In the genomic region with DNA sequence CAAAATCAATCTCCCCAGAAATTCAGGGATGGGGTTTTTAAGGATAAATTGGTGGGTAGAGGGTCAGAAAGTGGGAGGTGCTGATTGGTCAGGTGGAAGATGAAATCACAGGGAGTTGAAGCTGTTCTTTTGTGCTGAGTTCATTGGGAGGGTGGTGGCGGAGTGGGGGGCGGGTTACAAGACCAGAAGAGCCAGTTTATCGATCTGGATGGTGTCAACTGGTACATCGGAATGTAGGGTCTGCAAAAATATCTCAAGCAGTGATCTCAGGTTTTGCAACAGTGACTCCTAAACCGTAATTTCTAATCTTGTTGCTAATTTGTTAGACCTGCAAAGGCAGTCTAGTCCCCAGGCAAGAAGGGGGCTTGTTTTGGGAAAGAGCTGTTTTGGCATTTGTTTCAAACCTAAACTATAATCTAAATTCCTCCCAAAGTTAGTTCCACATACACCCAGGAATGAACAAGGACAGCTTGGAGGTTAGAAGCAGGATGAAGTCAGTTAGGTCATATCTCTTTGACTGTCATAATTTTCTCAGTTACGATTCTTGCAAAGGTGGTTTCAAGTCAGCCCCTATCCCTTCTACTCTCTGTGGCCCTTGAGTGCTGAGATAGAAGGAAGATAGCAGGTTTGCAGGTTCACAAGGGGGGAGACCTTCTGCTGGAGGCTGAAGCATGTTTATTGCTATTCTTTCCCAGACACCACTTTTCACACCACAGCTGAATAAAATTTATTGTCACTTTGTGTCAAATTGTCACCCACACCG, we compare ENCODE assay signal across 24 cellular contexts. TPM values are rescaled to one million over a fixed set of nuclear protein-coding genes. Genes with fewer than 3 reads are reported as not detected.
DNase-seq lines count a peak whose midpoint lies in the region; ATAC-seq, FAIRE-seq and TF ChIP-seq lines count a peak whose summit lies in the region.
"Had no signal": no experiment of that assay in that cellular context is flagged by ENCODE, and none has a peak within 500 bp of the region (broad histone marks: within the 10 kb centered on the region; RNA-seq: fewer than 3 reads in every experiment).

No MANE protein-coding gene starts in this region.

- CTCF ChIA-PET in K562 (lab: Yijun Ruan, JAX; ENCODE audit: low intra/inter-chr PET ratio), result no interaction called here

- no peaks in the 10 kb centered on the region for H4K20me1 ChIP-seq in K562 (replicated peaks; ENCODE audit: control insufficient read depth, insufficient read depth, low read length)

- no peak overlapping the region for H3K27ac Mint-ChIP-seq in activated CD4-positive, alpha-beta T cell treated with anti-CD3 and anti-CD28 coated beads, Interleukin-2, amount 10 ng/mL, durations not matched to agents 24 days and 14 days
- H3K27ac Mint-ChIP-seq in progenitor cell of endocrine pancreas, result no peak overlapping the region

- intact Hi-C loops in activated CD4-positive, alpha-beta T cell treated with anti-CD3 and anti-CD28 coated beads, Interleukin-2, amount 10 ng/mL, durations not matched to agents 24 days and 14 days (cut with micrococcal nuclease), result no loop called here
- intact Hi-C loops in K562 (cut with micrococcal nuclease), result no loop called here

- no peak overlapping the region for H3K9ac ChIP-seq in K562 (ENCODE audit: insufficient read depth in 1 of 2, low read depth in 2 of 2, low read length in 2 of 2)

- no peak overlapping the region for H3K4me3 Mint-ChIP-seq in activated CD4-positive, alpha-beta T cell treated with anti-CD3 and anti-CD28 coated beads, Interleukin-2, amount 10 ng/mL, durations not matched to agents 24 days and 14 days
- peak overlapping the region; percentile 46 for H3K4me3 Mint-ChIP-seq in progenitor cell of endocrine pancreas (ENCODE audit: low read depth)

- H3K4me2 ChIP-seq in K562 (ENCODE audit: insufficient read depth, low read length), result no peak overlapping the region

- WGBS in K562 (ENCODE audit: insufficient coverage, low coverage, missing lambda C conversion rate), result 25% methylated on average over 7 of the region's 7 CpGs

- no peak overlapping the region for H3K4me3 ChIP-seq in K562

- no peak overlapping the region for H3K27ac ChIP-seq in K562 (ENCODE audit: extremely low read depth, low read depth, low read length)
- H3K27ac ChIP-seq: C4-2B had no signal

- peak; percentile 48 for DNase-seq in activated CD4-positive, alpha-beta T cell treated with anti-CD3 and anti-CD28 coated beads, Interleukin-2, amount 10 ng/mL, durations not matched to agents 24 days and 14 days
- no peak for DNase-seq in activated CD4-positive, alpha-beta T cell treated with anti-CD3 and anti-CD28 coated beads for 4 hours
- DNase-seq in ELF-1 (ENCODE audit: low read depth, low spot score) (peak; percentile 56), K562 (ENCODE audit: extremely low read depth in 1 of 4, low spot score in 3 of 4) (no peak), progenitor cell of endocrine pancreas (ENCODE audit: low spot score, unreplicated experiment) (no peak), SKM-1 (lab: John Stamatoyannopoulos, UW; ENCODE audit: unreplicated experiment) (no peak), globus pallidus (ENCODE audit: low spot score) (no peak), midbrain (lab: John Stamatoyannopoulos, UW) (no peak)
- DNase-seq: 8988T, AML-193, COR-L47, DND-41, KBM-7, MM.1S, NCI-H1048, NCI-H1417 treated with DMSO at 0.1 percent for 48 hours, NCI-H187, NCI-H446, NCI-H526, OCI-M1, Right ventricle myocardium superior had no signal

- peaks cover 3 to 6% of the 10 kb centered on the region in 2 experiments; a peak in 2 of 5 replicates for H3K4me1 ChIP-seq in K562 (replicated peaks in 1 of 2; ENCODE audit: control insufficient read depth in 2 of 2, insufficient read depth in 2 of 2, low read length in 2 of 2)

- no TSS peak for BruUV-seq in K562 (replicated peaks; lab: Mats Ljungman, UMichigan)

- H3K4me1 Mint-ChIP-seq in activated CD4-positive, alpha-beta T cell treated with anti-CD3 and anti-CD28 coated beads, Interleukin-2, amount 10 ng/mL, durations not matched to agents 24 days and 14 days, result peaks cover 8% of the 10 kb centered on the region
- peaks cover 4% of the 10 kb centered on the region for H3K4me1 Mint-ChIP-seq in progenitor cell of endocrine pancreas (ENCODE audit: low read depth)

- FAIRE-seq in K562 (lab: Jason Lieb, UNC), result no peak
- FAIRE-seq: GM18507 had no signal

- TF ChIP-seq POLR2A in K562 (conservative IDR thresholded peaks at IDR 0.05), result no peak

- H3K27me3 ChIP-seq in K562 (ENCODE audit: control insufficient read depth in 2 of 2, insufficient read depth in 2 of 2, low read length in 2 of 2), result no peaks in the 10 kb centered on the region

- POLR2A ChIA-PET in K562 (lab: Yijun Ruan, JAX), result no interaction called here

- no peaks in the 10 kb centered on the region for H3K79me2 ChIP-seq in K562 (ENCODE audit: control insufficient read depth, insufficient read depth, low read length)

- no peaks in the 10 kb centered on the region for H3K36me3 Mint-ChIP-seq in activated CD4-positive, alpha-beta T cell treated with anti-CD3 and anti-CD28 coated beads, Interleukin-2, amount 10 ng/mL, durations not matched to agents 24 days and 14 days (ENCODE audit: low read depth)
- H3K36me3 Mint-ChIP-seq in progenitor cell of endocrine pancreas (ENCODE audit: insufficient read depth), result no peaks in the 10 kb centered on the region

- no peaks in the 10 kb centered on the region; the same call in 1 of the 2 replicates for H3K9me3 ChIP-seq in K562 (replicated peaks; ENCODE audit: control insufficient read depth, insufficient read depth, low read depth, low read length)

- no peak for TF ChIP-seq EP300 in K562 (IDR thresholded peaks at IDR 0.05; ENCODE audit: low read length)

- no peaks in the 10 kb centered on the region for H3K9me1 ChIP-seq in K562 (ENCODE audit: control insufficient read depth, insufficient read depth, low read length)

- peak overlapping the region; percentile 7; the same call in 1 of the 2 replicates for H2AFZ ChIP-seq in K562 (ENCODE audit: low read depth, low read length)

- no peak for ATAC-seq in K562

- no peaks in the 10 kb centered on the region for H3K36me3 ChIP-seq in K562 (ENCODE audit: control insufficient read depth, insufficient read depth, low read length)

- peaks cover 57% of the 10 kb centered on the region for H3K27me3 Mint-ChIP-seq in activated CD4-positive, alpha-beta T cell treated with anti-CD3 and anti-CD28 coated beads, Interleukin-2, amount 10 ng/mL, durations not matched to agents 24 days and 14 days
- peaks cover 10% of the 10 kb centered on the region for H3K27me3 Mint-ChIP-seq in progenitor cell of endocrine pancreas

- TF ChIP-seq RAD21 in K562 (CRISPR knock-in tag; conservative IDR thresholded peaks at IDR 0.05 in 1 of 2, IDR thresholded peaks at IDR 0.05 in 1 of 2), result no peak

- no peak for TF ChIP-seq CTCF in K562 (IDR thresholded peaks at IDR 0.05 in 2 of 3, conservative IDR thresholded peaks at IDR 0.05 in 1 of 3; ENCODE audit: insufficient read depth in 2 of 3, low read depth in 1 of 3, low read length in 3 of 3)
- TF ChIP-seq CTCF in progenitor cell of endocrine pancreas (IDR thresholded peaks at IDR 0.05; ENCODE audit: unreplicated experiment), result no peak

- H3K9me3 Mint-ChIP-seq in activated CD4-positive, alpha-beta T cell treated with anti-CD3 and anti-CD28 coated beads, Interleukin-2, amount 10 ng/mL, durations not matched to agents 24 days and 14 days, result peaks cover under 1% of the 10 kb centered on the region
- H3K9me3 Mint-ChIP-seq in progenitor cell of endocrine pancreas (ENCODE audit: low read depth), result no peaks in the 10 kb centered on the region

- in situ Hi-C loops in K562 (cut with MboI), result no loop called here

RNA-seq across cellular contexts. Expression of a gene that starts 12.3 kb away (rescaled TPM):
- total RNA-seq in activated CD4-positive, alpha-beta T cell treated with anti-CD3 and anti-CD28 coated beads, Interleukin-2, amount 10 ng/mL, durations not matched to agents 24 days and 14 days, result 102 and 105 TPM in 2 replicates
- 157 and 311 TPM in 2 replicates for total RNA-seq in K562 (2011; cell fraction: chromatin; rRNA removed; ENCODE audit: low replicate concordance)
- total RNA-seq in K562 (2011; cell fraction: nucleolus; rRNA removed), result 176 and 189 TPM in 2 replicates
- 138 and 156 TPM in 2 replicates for total RNA-seq in K562 (2011; cell fraction: nucleoplasm; rRNA removed)
- total RNA-seq in K562 (2014; rRNA removed) (43.3 and 46.4 TPM in 2 replicates), K562 (2014; rRNA removed; fragmentation: Illumina TruSeq; extraction: Trizol) (23.1 and 26.3 TPM in 2 replicates), K562 (2015; rRNA removed; fragmentation: Illumina TruSeq; extraction: Trizol) (34.1 and 36.4 TPM in 2 replicates), K562 (2021) (59.1 and 81.0 TPM in 2 replicates), progenitor cell of endocrine pancreas (109 and 118 TPM in 2 replicates)
- polyA plus RNA-seq in K562 (2011; rRNA removed) (31.2 and 52.9 TPM in 2 replicates), K562 (2014; fragmentation: Illumina TruSeq; extraction: Trizol) (40.3 and 51.2 TPM in 2 replicates), K562 (2014; fragmentation: Nextera tagmentation; extraction: Ambion mirVana) (1 to 10 TPM; 3.4 to 7.4 TPM), K562 (2014; rRNA removed) (59.1 and 84.5 TPM in 2 replicates)
- 63.8 and 103 TPM in 2 replicates for polyA plus RNA-seq in K562 (2011; cell fraction: cytosol; rRNA removed)
- polyA plus RNA-seq in K562 (2011; cell fraction: nucleus; rRNA removed), result 461 and 501 TPM in 2 replicates
- polyA plus RNA-seq in K562 (2012), result 69.9 and 70.3 TPM in 2 replicates
- 17.5 and 20.7 TPM in 2 replicates for polyA minus RNA-seq in K562 (2011; rRNA and poly(A)+ RNA removed)
- polyA minus RNA-seq in K562 (2011; cell fraction: cytosol; rRNA and poly(A)+ RNA removed), result 17.8 and 22.5 TPM in 2 replicates
- 37.6 and 42.1 TPM in 2 replicates for polyA minus RNA-seq in K562 (2011; cell fraction: nucleus; rRNA and poly(A)+ RNA removed)

RNA-seq across cellular contexts. Expression of a gene that starts 18.5 kb away (rescaled TPM):
- total RNA-seq in activated CD4-positive, alpha-beta T cell treated with anti-CD3 and anti-CD28 coated beads, Interleukin-2, amount 10 ng/mL, durations not matched to agents 24 days and 14 days, result 91.7 and 93.3 TPM in 2 replicates
- 124 and 196 TPM in 2 replicates for total RNA-seq in K562 (2011; cell fraction: chromatin; rRNA removed; ENCODE audit: low replicate concordance)
- total RNA-seq in K562 (2011; cell fraction: nucleolus; rRNA removed), result 127 and 147 TPM in 2 replicates
- 103 and 106 TPM in 2 replicates for total RNA-seq in K562 (2011; cell fraction: nucleoplasm; rRNA removed)
- total RNA-seq in K562 (2014; rRNA removed), result 44.5 and 46.7 TPM in 2 replicates
- 14.8 and 16.4 TPM in 2 replicates for total RNA-seq in K562 (2014; rRNA removed; fragmentation: Illumina TruSeq; extraction: Trizol)
- total RNA-seq in K562 (2015; rRNA removed; fragmentation: Illumina TruSeq; extraction: Trizol), result 31.7 and 32.8 TPM in 2 replicates
- 59.7 and 60.9 TPM in 2 replicates for total RNA-seq in K562 (2021)
- polyA plus RNA-seq in K562 (2011; rRNA removed), result 32.3 and 38.1 TPM in 2 replicates
- polyA plus RNA-seq in K562 (2011; cell fraction: cytosol; rRNA removed), result 28.5 and 44.3 TPM in 2 replicates
- 169 and 222 TPM in 2 replicates for polyA plus RNA-seq in K562 (2011; cell fraction: nucleus; rRNA removed)
- polyA plus RNA-seq in K562 (2012), result 32.7 and 37.7 TPM in 2 replicates
- polyA plus RNA-seq in K562 (2014; fragmentation: Illumina TruSeq; extraction: Trizol), result 26.1 and 37.4 TPM in 2 replicates
- polyA plus RNA-seq in K562 (2014; fragmentation: Nextera tagmentation; extraction: Ambion mirVana), result 1 to 10 TPM; 3.0 to 3.6 TPM
- 47.2 and 49.3 TPM in 2 replicates for polyA plus RNA-seq in K562 (2014; rRNA removed)
- 23.8 and 26.4 TPM in 2 replicates for polyA minus RNA-seq in K562 (2011; rRNA and poly(A)+ RNA removed)
- 18.7 and 25.3 TPM in 2 replicates for polyA minus RNA-seq in K562 (2011; cell fraction: cytosol; rRNA and poly(A)+ RNA removed)
- 76.1 and 92.1 TPM in 2 replicates for polyA minus RNA-seq in K562 (2011; cell fraction: nucleus; rRNA and poly(A)+ RNA removed)
- total RNA-seq in progenitor cell of endocrine pancreas, result 89.6 and 96.0 TPM in 2 replicates

RNA-seq across cellular contexts. Expression of a gene that starts 33.5 kb away (rescaled TPM):
- total RNA-seq in activated CD4-positive, alpha-beta T cell treated with anti-CD3 and anti-CD28 coated beads, Interleukin-2, amount 10 ng/mL, durations not matched to agents 24 days and 14 days, result 0.38 and 0.63 TPM in 2 replicates
- total RNA-seq in K562 (2011; cell fraction: chromatin; rRNA removed; ENCODE audit: low replicate concordance), result 4.0 and 14.5 TPM in 2 replicates
- total RNA-seq in K562 (2011; cell fraction: nucleolus; rRNA removed), result 1.5 and 2.2 TPM in 2 replicates
- total RNA-seq in K562 (2011; cell fraction: nucleoplasm; rRNA removed), result 2.4 and 3.8 TPM in 2 replicates
- 0.50 and 0.94 TPM in 2 replicates for total RNA-seq in K562 (2014; rRNA removed)
- total RNA-seq in K562 (2014; rRNA removed; fragmentation: Illumina TruSeq; extraction: Trizol), result 1.1 and 1.2 TPM in 2 replicates
- total RNA-seq in K562 (2015; rRNA removed; fragmentation: Illumina TruSeq; extraction: Trizol), result 1.2 and 1.6 TPM in 2 replicates
- total RNA-seq in K562 (2021), result 0.60 and 0.87 TPM in 2 replicates
- 1.4 and 2.2 TPM in 2 replicates for polyA plus RNA-seq in K562 (2011; rRNA removed)
- 0.09 and 0.63 TPM in 2 replicates for polyA plus RNA-seq in K562 (2011; cell fraction: cytosol; rRNA removed)
- polyA plus RNA-seq in K562 (2011; cell fraction: nucleus; rRNA removed), result 4.1 and 5.0 TPM in 2 replicates
- polyA plus RNA-seq in K562 (2012), result 1.2 and 2.6 TPM in 2 replicates
- polyA plus RNA-seq in K562 (2014; fragmentation: Illumina TruSeq; extraction: Trizol), result 1.1 and 1.6 TPM in 2 replicates
- polyA plus RNA-seq in K562 (2014; fragmentation: Nextera tagmentation; extraction: Ambion mirVana), result under 1 TPM; 0.21 to 0.23 TPM
- 1.9 TPM in 2 replicates for polyA plus RNA-seq in K562 (2014; rRNA removed)
- 1.3 and 1.9 TPM in 2 replicates for polyA minus RNA-seq in K562 (2011; rRNA and poly(A)+ RNA removed)
- polyA minus RNA-seq in K562 (2011; cell fraction: cytosol; rRNA and poly(A)+ RNA removed), result not detected in 2 replicates
- 1.2 and 1.3 TPM in 2 replicates for polyA minus RNA-seq in K562 (2011; cell fraction: nucleus; rRNA and poly(A)+ RNA removed)
- 1.5 and 1.7 TPM in 2 replicates for total RNA-seq in progenitor cell of endocrine pancreas
- total RNA-seq: G401 had no signal

Comparison
In these comparisons a context has a peak if more than half of its experiments do, and no peak if none do; other contexts are left out.
1. DNase-seq: peak in activated CD4-positive, alpha-beta T cell treated with anti-CD3 and anti-CD28 coated beads, Interleukin-2, amount 10 ng/mL, durations not matched to agents 24 days and 14 days (single experiment) and ELF-1 (single experiment); none in activated CD4-positive, alpha-beta T cell treated with anti-CD3 and anti-CD28 coated beads for 4 hours (0 of 2), K562 (0 of 4), progenitor cell of endocrine pancreas (single experiment), SKM-1 (single experiment), globus pallidus (single experiment) and midbrain (single experiment).